Comparison of ENCODE assay signal across 10 cellular contexts in genomic region chr3:190003730-190004129, GRCh38.
DNase-seq lines count a peak whose midpoint lies in the region; ATAC-seq and TF ChIP-seq lines count a peak whose summit lies in the region.
"Had no signal": no experiment of that assay in that cellular context is flagged by ENCODE, and none has a peak within 500 bp of the region (broad histone marks: within the 10 kb centered on the region; RNA-seq: fewer than 3 reads in every experiment).

No MANE protein-coding gene starts in this region.

- H3K4me2 ChIP-seq in Loucy (ENCODE audit: low read depth, low read length, poor library complexity, severe bottlenecking): no peak overlapping the region

- H3K36me3 ChIP-seq in Loucy (ENCODE audit: insufficient read depth, low read length): no peaks in the 10 kb centered on the region
- no peaks in the 10 kb centered on the region for H3K36me3 ChIP-seq in effector memory CD4-positive, alpha-beta T cell (ENCODE audit: control insufficient read depth, insufficient read depth, low read length)

- no peaks in the 10 kb centered on the region for H3K9me2 ChIP-seq in Loucy (replicated peaks; ENCODE audit: low read depth, low read length)

- H3K79me2 ChIP-seq in Loucy (ENCODE audit: insufficient read depth, low read length): no peaks in the 10 kb centered on the region

- POLR2A ChIA-PET in activated CD4-positive, alpha-beta T cell treated with anti-CD3 and anti-CD28 coated beads for 36 hours (lab: Charles Lee): no interaction called here

- H3K4me1 Mint-ChIP-seq in activated CD4-positive, alpha-beta T cell treated with anti-CD3 and anti-CD28 coated beads for 36 hours: no peaks in the 10 kb centered on the region

- no peak for TF ChIP-seq CTCF in Loucy (conservative IDR thresholded peaks at IDR 0.05; ENCODE audit: low read length)

- no peak overlapping the region for H3K9ac ChIP-seq in Loucy (ENCODE audit: low read depth, low read length, poor library complexity, severe bottlenecking)

- peak overlapping the region; percentile 74; the same call in 1 of the 2 replicates for H2AFZ ChIP-seq in Loucy (ENCODE audit: low read length)

- no peak overlapping the region for H3K27ac Mint-ChIP-seq in activated CD4-positive, alpha-beta T cell treated with anti-CD3 and anti-CD28 coated beads for 36 hours

- H4K20me1 ChIP-seq in Loucy (ENCODE audit: insufficient read depth, low read length, poor library complexity, severe bottlenecking): no peaks in the 10 kb centered on the region

- CTCF ChIA-PET in activated CD4-positive, alpha-beta T cell treated with anti-CD3 and anti-CD28 coated beads for 36 hours (lab: Charles Lee): no interaction called here

- intact Hi-C loops in activated CD4-positive, alpha-beta T cell treated with anti-CD3 and anti-CD28 coated beads for 36 hours (cut with DNase I, micrococcal nuclease): no loop called here
- intact Hi-C loops in left colon (cut with DNase I, micrococcal nuclease): no loop called here

- H3K27me3 ChIP-seq in Loucy (ENCODE audit: insufficient read depth, low read length, poor library complexity, severe bottlenecking): no peaks in the 10 kb centered on the region
- no peaks in the 10 kb centered on the region for H3K27me3 ChIP-seq in effector memory CD4-positive, alpha-beta T cell (replicated peaks; ENCODE audit: control insufficient read depth, insufficient read depth, low read length, poor library complexity, severe bottlenecking)

- no peaks in the 10 kb centered on the region for H3K9me3 Mint-ChIP-seq in activated CD4-positive, alpha-beta T cell treated with anti-CD3 and anti-CD28 coated beads for 36 hours (ENCODE audit: low read depth)

- no peaks in the 10 kb centered on the region for H3F3A ChIP-seq in Loucy (ENCODE audit: low read depth)

- H3K4me1 ChIP-seq in Loucy (ENCODE audit: insufficient read depth, low read length, poor library complexity, severe bottlenecking): peaks cover 36% of the 10 kb centered on the region
- H3K4me1 ChIP-seq in effector memory CD4-positive, alpha-beta T cell (ENCODE audit: control insufficient read depth, insufficient read depth, low read length, poor library complexity, severe bottlenecking): no peaks in the 10 kb centered on the region

- DNase-seq in COLO829 (ENCODE audit: low spot score): peak; percentile 12
- peak; percentile 97 for DNase-seq in dermis blood vessel endothelial cell
- DNase-seq in myocyte (ENCODE audit: low read depth): peak; percentile 79
- DNase-seq in activated CD4-positive, alpha-beta T cell treated with anti-CD3 and anti-CD28 coated beads for 36 hours: no peak
- DNase-seq in left colon: no peak
- DNase-seq in effector memory CD4-positive, alpha-beta T cell: no peak
- DNase-seq: NCI-H2107, retina had no signal

- no peaks in the 10 kb centered on the region for H3K9me3 ChIP-seq in Loucy (ENCODE audit: insufficient read depth, low read depth, low read length)
- H3K9me3 ChIP-seq in effector memory CD4-positive, alpha-beta T cell (ENCODE audit: control insufficient read depth, low read length): no peaks in the 10 kb centered on the region

- peaks cover 8% of the 10 kb centered on the region for H3K27me3 Mint-ChIP-seq in activated CD4-positive, alpha-beta T cell treated with anti-CD3 and anti-CD28 coated beads for 36 hours

- no peak overlapping the region for H3K27ac ChIP-seq in effector memory CD4-positive, alpha-beta T cell (ENCODE audit: insufficient read depth, low read length, poor library complexity, severe bottlenecking)

- no peak overlapping the region for H3K4me3 ChIP-seq in Loucy (ENCODE audit: low read length, poor library complexity, severe bottlenecking)
- no peak overlapping the region for H3K4me3 ChIP-seq in effector memory CD4-positive, alpha-beta T cell (ENCODE audit: insufficient read depth, low read depth, low read length, poor library complexity, severe bottlenecking)

- ATAC-seq in activated CD4-positive, alpha-beta T cell treated with anti-CD3 and anti-CD28 coated beads for 36 hours: no peak
- ATAC-seq in left colon (no peak), GM21381 (IDR thresholded peaks at IDR 0.05; ENCODE audit: unreplicated experiment) (no peak)

- no peaks in the 10 kb centered on the region for H3K36me3 Mint-ChIP-seq in activated CD4-positive, alpha-beta T cell treated with anti-CD3 and anti-CD28 coated beads for 36 hours (ENCODE audit: low read depth)

- no peak overlapping the region for H3K4me3 Mint-ChIP-seq in activated CD4-positive, alpha-beta T cell treated with anti-CD3 and anti-CD28 coated beads for 36 hours

Comparison
In these comparisons a context has a peak if more than half of its experiments do, and no peak if none do; other contexts are left out.
1. DNase-seq: peak in COLO829 (single experiment), dermis blood vessel endothelial cell (single experiment) and myocyte (single experiment); none in activated CD4-positive, alpha-beta T cell treated with anti-CD3 and anti-CD28 coated beads for 36 hours (single experiment), left colon (0 of 2) and effector memory CD4-positive, alpha-beta T cell (0 of 3).